ENCODE assay signal across 24 cellular contexts in the genomic region with DNA sequence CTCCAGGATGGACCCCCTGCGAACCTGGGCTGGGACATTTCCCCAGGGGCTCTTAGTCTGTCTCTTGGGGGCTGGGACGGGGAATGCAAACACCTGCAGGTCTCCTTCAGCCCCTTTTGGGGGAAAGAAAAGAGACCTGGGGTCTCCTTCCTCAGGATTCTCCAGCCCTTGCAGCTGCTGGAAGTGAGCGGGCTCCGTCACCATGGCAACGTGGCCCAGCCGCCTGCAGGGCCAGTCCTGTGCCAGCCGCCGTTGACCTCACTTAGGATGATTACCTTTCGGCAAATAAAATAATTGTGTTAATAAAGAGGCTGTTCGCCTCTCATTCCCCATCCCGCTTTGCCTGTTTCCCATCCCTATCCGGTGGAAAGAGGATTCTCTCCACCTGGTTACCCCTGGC. TPM values are rescaled to one million over a fixed set of nuclear protein-coding genes. Genes with fewer than 3 reads are reported as not detected.
DNase-seq lines count a peak whose midpoint lies in the region; ATAC-seq, FAIRE-seq and TF ChIP-seq lines count a peak whose summit lies in the region.
"Had no signal": no experiment of that assay in that cellular context is flagged by ENCODE, and none has a peak within 500 bp of the region (broad histone marks: within the 10 kb centered on the region; RNA-seq: fewer than 3 reads in every experiment).

No MANE protein-coding gene starts in this region.

- H3K27me3 ChIP-seq in SK-N-SH (ENCODE audit: insufficient read depth) (no peaks in the 10 kb centered on the region), K562 (ENCODE audit: control insufficient read depth in 2 of 2, insufficient read depth in 2 of 2, low read length in 2 of 2) (peaks cover 4 to 12% of the 10 kb centered on the region in 2 experiments; a peak in 3 of 5 replicates)
- H3K27me3 ChIP-seq: adrenal gland, thyroid gland had no signal

- no peaks in the 10 kb centered on the region for H3K9me3 ChIP-seq in SK-N-SH
- no peaks in the 10 kb centered on the region for H3K9me3 ChIP-seq in K562 (replicated peaks; ENCODE audit: control insufficient read depth, insufficient read depth, low read depth, low read length)
- H3K9me3 ChIP-seq: adrenal gland, psoas muscle, thyroid gland had no signal

- no TSS peak for BruUV-seq in K562 (replicated peaks; lab: Mats Ljungman, UMichigan)

- H3K27ac ChIP-seq in SK-N-SH (ENCODE audit: low read depth in 2 of 2, low read length in 1 of 2) (no peak overlapping the region), K562 (ENCODE audit: extremely low read depth, low read depth, low read length) (no peak overlapping the region)
- H3K27ac ChIP-seq: adrenal gland, C4-2B, psoas muscle, skin epidermis, thyroid gland had no signal

- H3K4me2 ChIP-seq in SK-N-SH (no peak overlapping the region), K562 (ENCODE audit: insufficient read depth, low read length) (no peak overlapping the region)

- CTCF ChIA-PET in SK-N-SH (lab: Yijun Ruan, JAX) (interaction anchor here (0.7 to 13.5 kb wide), 16 partner anchors 13 to 770 kb away, joined by 3 to 236 read pairs (median 9); a partner anchor contains a TSS), K562 (lab: Yijun Ruan, JAX; ENCODE audit: low intra/inter-chr PET ratio) (no interaction called here)
- CTCF ChIA-PET in activated CD8-positive, alpha-beta T cell treated with anti-CD3 and anti-CD28 coated beads, Interleukin-2, amount 10 ng/mL, durations not matched to agents 7 days and 5 days (lab: Charles Lee): interaction anchor here (1.0 to 3.7 kb wide), 7 partner anchors 13 to 441 kb away, joined by 3 to 30 read pairs (median 5); a partner anchor contains a TSS

- H3K4me3 Mint-ChIP-seq in activated CD8-positive, alpha-beta T cell treated with anti-CD3 and anti-CD28 coated beads, Interleukin-2, amount 10 ng/mL, durations not matched to agents 7 days and 5 days: no peak overlapping the region
- H3K4me3 Mint-ChIP-seq: nephron had no signal

- TF ChIP-seq POLR2A in K562 (conservative IDR thresholded peaks at IDR 0.05): no peak

- POLR2A ChIA-PET in SK-N-SH (lab: Yijun Ruan, JAX): no interaction called here
- POLR2A ChIA-PET in K562 (lab: Yijun Ruan, JAX): no interaction called here
- POLR2A ChIA-PET in activated CD8-positive, alpha-beta T cell treated with anti-CD3 and anti-CD28 coated beads, Interleukin-2, amount 10 ng/mL, durations not matched to agents 7 days and 5 days (lab: Charles Lee): no interaction called here

- TF ChIP-seq CTCF in SK-N-SH (IDR thresholded peaks at IDR 0.05) (no peak), K562 (IDR thresholded peaks at IDR 0.05 in 2 of 3, conservative IDR thresholded peaks at IDR 0.05 in 1 of 3; ENCODE audit: insufficient read depth in 2 of 3, low read depth in 1 of 3, low read length in 3 of 3) (no peak)

- TF ChIP-seq RAD21 in SK-N-SH (IDR thresholded peaks at IDR 0.05; ENCODE audit: low read length) (no peak), K562 (CRISPR knock-in tag; conservative IDR thresholded peaks at IDR 0.05 in 1 of 2, IDR thresholded peaks at IDR 0.05 in 1 of 2) (no peak)

- no peaks in the 10 kb centered on the region for H3K9me1 ChIP-seq in K562 (ENCODE audit: control insufficient read depth, insufficient read depth, low read length)

- H2AFZ ChIP-seq in SK-N-SH (ENCODE audit: low read depth) (no peak overlapping the region), K562 (ENCODE audit: low read depth, low read length) (no peak overlapping the region)

- no peak overlapping the region for H3K9ac ChIP-seq in SK-N-SH
- H3K9ac ChIP-seq in K562 (ENCODE audit: insufficient read depth in 1 of 2, low read depth in 2 of 2, low read length in 2 of 2): no peak overlapping the region

- H3K4me3 ChIP-seq in SK-N-SH (ENCODE audit: low read depth in 2 of 2, low read length in 1 of 2): no peak overlapping the region
- H3K4me3 ChIP-seq in K562: no peak overlapping the region
- H3K4me3 ChIP-seq: adrenal gland, psoas muscle, skin epidermis, thyroid gland had no signal

- no peaks in the 10 kb centered on the region for H3K9me3 Mint-ChIP-seq in activated CD8-positive, alpha-beta T cell treated with anti-CD3 and anti-CD28 coated beads, Interleukin-2, amount 10 ng/mL, durations not matched to agents 7 days and 5 days (ENCODE audit: insufficient read depth)
- H3K9me3 Mint-ChIP-seq: nephron had no signal

- no peaks in the 10 kb centered on the region for H3F3A ChIP-seq in SK-N-SH (replicated peaks; ENCODE audit: insufficient read depth)

- H3K4me1 ChIP-seq in SK-N-SH (ENCODE audit: control insufficient read depth in 1 of 2, insufficient read depth in 2 of 2, low read depth in 1 of 2, low read length in 1 of 2) (peaks cover 0 to 18% of the 10 kb centered on the region in 2 experiments; a peak in 1 of 4 replicates), K562 (replicated peaks in 1 of 2; ENCODE audit: control insufficient read depth in 2 of 2, insufficient read depth in 2 of 2, low read length in 2 of 2) (peaks cover 0 to 9% of the 10 kb centered on the region in 2 experiments; a peak in 2 of 5 replicates)
- H3K4me1 ChIP-seq: adrenal gland, psoas muscle had no signal

- H3K27ac Mint-ChIP-seq in activated CD8-positive, alpha-beta T cell treated with anti-CD3 and anti-CD28 coated beads, Interleukin-2, amount 10 ng/mL, durations not matched to agents 7 days and 5 days: no peak overlapping the region
- H3K27ac Mint-ChIP-seq: nephron had no signal

- H3K36me3 Mint-ChIP-seq in activated CD8-positive, alpha-beta T cell treated with anti-CD3 and anti-CD28 coated beads, Interleukin-2, amount 10 ng/mL, durations not matched to agents 7 days and 5 days (ENCODE audit: low read depth): no peaks in the 10 kb centered on the region

- no peaks in the 10 kb centered on the region for H3K79me2 ChIP-seq in SK-N-SH (ENCODE audit: insufficient read depth)
- no peaks in the 10 kb centered on the region for H3K79me2 ChIP-seq in K562 (ENCODE audit: control insufficient read depth, insufficient read depth, low read length)

- 92% methylated on average over 12 of the region's 12 CpGs for WGBS in SK-N-SH (ENCODE audit: low lambda C conversion rate)
- 31% methylated on average over 12 of the region's 12 CpGs for WGBS in K562 (ENCODE audit: insufficient coverage, low coverage, missing lambda C conversion rate)

- in situ Hi-C loops in K562 (cut with MboI): loop anchor here (10.0 kb wide), 1 partner anchor 748 kb away; a partner anchor contains a TSS

- intact Hi-C loops in K562 (cut with micrococcal nuclease): loop anchor here (5.0 to 10.0 kb wide), 3 partner anchors 130 to 588 kb away; no protein-coding TSS in a partner anchor

- no peak for ATAC-seq in SK-N-SH treated with all-trans-retinoic acid at 6 μM for 48 hours
- ATAC-seq in K562: no peak
- no peak for ATAC-seq in GM19023 (IDR thresholded peaks at IDR 0.05; ENCODE audit: unreplicated experiment)
- ATAC-seq in activated CD8-positive, alpha-beta T cell treated with anti-CD3 and anti-CD28 coated beads, Interleukin-2, amount 10 ng/mL, durations not matched to agents 7 days and 5 days: no peak
- ATAC-seq: left ventricle myocardium superior; PC-3; psoas muscle; stimulated activated naive CD8-positive, alpha-beta T cell treated with anti-CD3 and anti-CD28 coated beads, Interleukin-15, Interleukin-2, amounts not matched to agents 100 U/mL and 50 U/mL, for 24 hours had no signal

- H3K27me3 Mint-ChIP-seq in activated CD8-positive, alpha-beta T cell treated with anti-CD3 and anti-CD28 coated beads, Interleukin-2, amount 10 ng/mL, durations not matched to agents 7 days and 5 days (ENCODE audit: low read depth): peaks cover under 1% of the 10 kb centered on the region

- H3K9me2 ChIP-seq in SK-N-SH: no peaks in the 10 kb centered on the region

- peak; percentile 74 for DNase-seq in SK-N-SH
- peak; percentile 71 for DNase-seq in NCI-H2227 (lab: John Stamatoyannopoulos, UW; ENCODE audit: unreplicated experiment)
- DNase-seq in K562 (ENCODE audit: extremely low read depth in 1 of 4, low spot score in 3 of 4): no peak
- no peak for DNase-seq in effector CD4-positive, alpha-beta T cell
- no peak for DNase-seq in activated effector memory CD4-positive, alpha-beta T cell treated with Interleukin-2 at 50 U/mL for 16 hours
- no peak for DNase-seq in activated CD8-positive, alpha-beta T cell treated with anti-CD3 and anti-CD28 coated beads, Interleukin-2, amount 10 ng/mL, durations not matched to agents 7 days and 5 days
- DNase-seq: activated CD4-positive, alpha-beta T cell treated with anti-CD3 and anti-CD28 coated beads, Interleukin-2, amount 50 U/mL, for 1 hour; activated gamma-delta T cell treated with Interleukin-2 at 50 U/mL for 16 hours; Karpas-422; left ventricle myocardium superior; NCI-H1048; PC-3; psoas muscle; stimulated activated naive CD8-positive, alpha-beta T cell treated with anti-CD3 and anti-CD28 coated beads, Interleukin-15, Interleukin-2, amounts not matched to agents 100 U/mL and 50 U/mL, for 24 hours; T-helper 2 cell; thyroid gland had no signal

- H3K36me3 ChIP-seq in SK-N-SH (replicated peaks in 1 of 2; ENCODE audit: control insufficient read depth in 1 of 2, insufficient read depth in 2 of 2, low read length in 1 of 2) (no peaks in the 10 kb centered on the region), K562 (ENCODE audit: control insufficient read depth, insufficient read depth, low read length) (no peaks in the 10 kb centered on the region)
- H3K36me3 ChIP-seq: adrenal gland, thyroid gland had no signal

- TF ChIP-seq EP300 in SK-N-SH (IDR thresholded peaks at IDR 0.05; ENCODE audit: borderline replicate concordance in 1 of 2, low read depth in 1 of 2, low read length in 1 of 2): no peak
- no peak for TF ChIP-seq EP300 in K562 (IDR thresholded peaks at IDR 0.05; ENCODE audit: low read length)

- no peaks in the 10 kb centered on the region for H3K4me1 Mint-ChIP-seq in activated CD8-positive, alpha-beta T cell treated with anti-CD3 and anti-CD28 coated beads, Interleukin-2, amount 10 ng/mL, durations not matched to agents 7 days and 5 days (ENCODE audit: low read depth)

- H4K20me1 ChIP-seq in SK-N-SH (ENCODE audit: insufficient read depth): no peaks in the 10 kb centered on the region
- H4K20me1 ChIP-seq in K562 (replicated peaks; ENCODE audit: control insufficient read depth, insufficient read depth, low read length): no peaks in the 10 kb centered on the region; the same call in 1 of the 2 replicates

- no peak for FAIRE-seq in K562 (lab: Jason Lieb, UNC)
- FAIRE-seq: colon, H54 had no signal

RNA-seq across cellular contexts. Expression of a gene that starts 25.7 kb away (rescaled TPM):
- polyA plus RNA-seq in SK-N-SH (2012; rRNA removed) (9.8 and 10.9 TPM in 2 replicates), K562 (2011; rRNA removed) (10.7 and 14.1 TPM in 2 replicates), K562 (2014; fragmentation: Illumina TruSeq; extraction: Trizol) (22.2 and 27.0 TPM in 2 replicates), K562 (2014; fragmentation: Nextera tagmentation; extraction: Ambion mirVana) (1 to 10 TPM in 1 of 2 experiments, under 1 TPM in 1; 0.61 to 1.4 TPM), K562 (2014; rRNA removed) (27.1 and 27.2 TPM in 2 replicates)
- 5.9 and 7.9 TPM in 2 replicates for polyA plus RNA-seq in SK-N-SH (2012; cell fraction: cytosol; rRNA removed)
- polyA plus RNA-seq in SK-N-SH (2012; cell fraction: nucleus; rRNA removed): 24.6 and 27.4 TPM in 2 replicates
- total RNA-seq in K562 (2011; cell fraction: chromatin; rRNA removed; ENCODE audit: low replicate concordance): 7.6 and 26.8 TPM in 2 replicates
- 26.1 and 30.4 TPM in 2 replicates for total RNA-seq in K562 (2011; cell fraction: nucleolus; rRNA removed)
- total RNA-seq in K562 (2011; cell fraction: nucleoplasm; rRNA removed): 18.8 and 22.1 TPM in 2 replicates
- total RNA-seq in K562 (2014; rRNA removed) (26.1 and 30.5 TPM in 2 replicates), K562 (2014; rRNA removed; fragmentation: Illumina TruSeq; extraction: Trizol) (9.8 and 12.8 TPM in 2 replicates), K562 (2015; rRNA removed; fragmentation: Illumina TruSeq; extraction: Trizol) (21.5 and 22.7 TPM in 2 replicates), K562 (2021) (28.1 and 28.4 TPM in 2 replicates)
- polyA plus RNA-seq in K562 (2011; cell fraction: cytosol; rRNA removed): 11.7 and 37.1 TPM in 2 replicates
- 10.4 and 25.5 TPM in 2 replicates for polyA plus RNA-seq in K562 (2011; cell fraction: nucleus; rRNA removed)
- 9.7 and 20.2 TPM in 2 replicates for polyA plus RNA-seq in K562 (2012)
- 3.2 and 6.3 TPM in 2 replicates for polyA minus RNA-seq in K562 (2011; rRNA and poly(A)+ RNA removed)
- polyA minus RNA-seq in K562 (2011; cell fraction: cytosol; rRNA and poly(A)+ RNA removed): 13.0 and 14.2 TPM in 2 replicates
- 10.3 and 12.9 TPM in 2 replicates for polyA minus RNA-seq in K562 (2011; cell fraction: nucleus; rRNA and poly(A)+ RNA removed)
- total RNA-seq in activated CD8-positive, alpha-beta T cell treated with anti-CD3 and anti-CD28 coated beads, Interleukin-2, amount 10 ng/mL, durations not matched to agents 7 days and 5 days: 10 to 100 TPM; 10.7 to 13.1 TPM

RNA-seq across cellular contexts. Expression of a gene that starts 35.4 kb away (rescaled TPM):
- polyA plus RNA-seq in SK-N-SH (2012; rRNA removed): 31.6 and 38.5 TPM in 2 replicates
- 19.6 and 23.8 TPM in 2 replicates for polyA plus RNA-seq in SK-N-SH (2012; cell fraction: cytosol; rRNA removed)
- 72.1 and 75.8 TPM in 2 replicates for polyA plus RNA-seq in SK-N-SH (2012; cell fraction: nucleus; rRNA removed)
- total RNA-seq in K562 (2011; cell fraction: chromatin; rRNA removed; ENCODE audit: low replicate concordance): 92.9 and 198 TPM in 2 replicates
- total RNA-seq in K562 (2011; cell fraction: nucleolus; rRNA removed): 118 and 119 TPM in 2 replicates
- total RNA-seq in K562 (2011; cell fraction: nucleoplasm; rRNA removed): 123 and 139 TPM in 2 replicates
- 59.8 and 75.7 TPM in 2 replicates for total RNA-seq in K562 (2014; rRNA removed)
- 38.3 and 49.7 TPM in 2 replicates for total RNA-seq in K562 (2014; rRNA removed; fragmentation: Illumina TruSeq; extraction: Trizol)
- 43.9 and 45.1 TPM in 2 replicates for total RNA-seq in K562 (2015; rRNA removed; fragmentation: Illumina TruSeq; extraction: Trizol)
- total RNA-seq in K562 (2021): 66.2 and 68.2 TPM in 2 replicates
- 62.7 and 85.1 TPM in 2 replicates for polyA plus RNA-seq in K562 (2011; rRNA removed)
- 78.5 and 144 TPM in 2 replicates for polyA plus RNA-seq in K562 (2011; cell fraction: cytosol; rRNA removed)
- polyA plus RNA-seq in K562 (2011; cell fraction: nucleus; rRNA removed): 97.1 and 183 TPM in 2 replicates
- polyA plus RNA-seq in K562 (2012): 64.9 and 69.7 TPM in 2 replicates
- polyA plus RNA-seq in K562 (2014; fragmentation: Illumina TruSeq; extraction: Trizol): 99.3 and 123 TPM in 2 replicates
- polyA plus RNA-seq in K562 (2014; fragmentation: Nextera tagmentation; extraction: Ambion mirVana): 10 to 100 TPM; 15.2 to 23.0 TPM
- polyA plus RNA-seq in K562 (2014; rRNA removed): 87.3 and 100 TPM in 2 replicates
- 30.9 and 70.0 TPM in 2 replicates for polyA minus RNA-seq in K562 (2011; rRNA and poly(A)+ RNA removed)
- 31.7 and 48.1 TPM in 2 replicates for polyA minus RNA-seq in K562 (2011; cell fraction: cytosol; rRNA and poly(A)+ RNA removed)
- 20.8 and 30.8 TPM in 2 replicates for polyA minus RNA-seq in K562 (2011; cell fraction: nucleus; rRNA and poly(A)+ RNA removed)
- 1 to 10 TPM; 4.7 to 5.0 TPM for total RNA-seq in activated CD8-positive, alpha-beta T cell treated with anti-CD3 and anti-CD28 coated beads, Interleukin-2, amount 10 ng/mL, durations not matched to agents 7 days and 5 days

Comparison
In these comparisons a context has a peak if more than half of its experiments do, and no peak if none do; other contexts are left out.
1. DNase-seq: peak in SK-N-SH (single experiment) and NCI-H2227 (single experiment); none in K562 (0 of 4), effector CD4-positive, alpha-beta T cell (single experiment), activated effector memory CD4-positive, alpha-beta T cell treated with Interleukin-2 at 50 U/mL for 16 hours (single experiment) and activated CD8-positive, alpha-beta T cell treated with anti-CD3 and anti-CD28 coated beads, Interleukin-2, amount 10 ng/mL, durations not matched to agents 7 days and 5 days (single experiment).
2. RNA of a gene that starts 35.4 kb away (total RNA-seq): 38.3 to 198 TPM in K562; 4.7 to 5.0 TPM in activated CD8-positive, alpha-beta T cell treated with anti-CD3 and anti-CD28 coated beads, Interleukin-2, amount 10 ng/mL, durations not matched to agents 7 days and 5 days; every median in the first group is over 4 times any median in the second.